ENCODE assay signal across 10 cellular contexts in the genomic region with DNA sequence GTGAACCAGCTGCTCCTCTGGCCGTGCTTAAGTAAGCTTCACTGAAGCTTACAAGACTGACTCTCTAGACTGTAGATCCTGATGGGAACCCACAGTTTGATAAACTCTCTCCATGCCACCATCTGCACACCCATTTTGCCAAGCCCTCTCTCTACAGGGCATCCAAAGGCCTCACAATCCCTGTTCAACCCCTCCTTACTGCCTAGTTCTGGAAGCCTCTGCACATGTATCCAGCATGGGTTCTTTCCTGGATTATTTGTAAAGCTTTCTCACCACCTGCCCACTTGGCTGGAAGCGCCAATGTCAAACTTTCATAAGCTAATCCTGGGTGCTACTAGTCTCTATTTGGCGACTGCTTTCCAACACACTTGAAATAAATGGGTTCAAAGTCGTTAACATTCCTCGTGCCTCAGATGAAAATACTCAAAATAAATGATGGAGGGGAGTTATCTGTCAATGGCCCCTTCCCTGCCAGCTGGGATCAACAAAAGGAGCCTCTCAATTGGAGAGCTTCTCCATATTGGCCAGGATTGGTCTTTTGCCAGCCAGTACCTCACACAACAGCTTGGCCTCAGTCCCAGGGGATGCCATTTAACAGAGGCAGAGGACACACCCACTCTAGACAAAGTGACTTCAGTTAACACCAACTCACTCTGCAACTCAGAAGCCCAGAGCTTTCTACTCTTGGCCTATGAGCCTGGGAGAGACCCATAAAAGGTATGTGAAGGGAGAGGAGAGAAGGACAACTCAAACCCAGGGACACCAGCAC. TPM values are rescaled to one million over a fixed set of nuclear protein-coding genes. Genes with fewer than 3 reads are reported as not detected.
A peak's percentile ranks its signal among the peaks of the same experiment; 100 is the strongest.
DNase-seq lines count a peak whose midpoint lies in the region; ATAC-seq and TF ChIP-seq lines count a peak whose summit lies in the region.
"Had no signal": no experiment of that assay in that cellular context is flagged by ENCODE, and none has a peak within 500 bp of the region (broad histone marks: within the 10 kb centered on the region; RNA-seq: fewer than 3 reads in every experiment).

No MANE protein-coding gene starts in this region.

- H3K4me1 ChIP-seq in effector memory CD4-positive, alpha-beta T cell (ENCODE audit: control insufficient read depth, insufficient read depth, low read length, poor library complexity, severe bottlenecking) = peaks cover 51% of the 10 kb centered on the region
- H3K4me1 ChIP-seq in Caco-2 = peaks cover 13% of the 10 kb centered on the region

- POLR2A ChIA-PET in activated CD4-positive, alpha-beta memory T cell treated with anti-CD3 and anti-CD28 coated beads, Interleukin-2, amount 10 ng/mL, durations not matched to agents 7 days and 5 days (lab: Charles Lee) = interaction anchor here (1.0 to 1.9 kb wide), 4 partner anchors 11 to 26 kb away, joined by 3 to 5 read pairs (median 4); no protein-coding TSS in a partner anchor
- POLR2A ChIA-PET in Caco-2 (lab: Charles Lee) = no interaction called here

- H3K27ac ChIP-seq in effector memory CD4-positive, alpha-beta T cell (ENCODE audit: insufficient read depth, low read length, poor library complexity, severe bottlenecking) = no peak overlapping the region
- H3K27ac ChIP-seq: cardiac muscle cell had no signal

- no peaks in the 10 kb centered on the region for H3K9me3 Mint-ChIP-seq in activated CD4-positive, alpha-beta memory T cell treated with anti-CD3 and anti-CD28 coated beads, Interleukin-2, amount 10 ng/mL, durations not matched to agents 7 days and 5 days
- no peaks in the 10 kb centered on the region for H3K9me3 Mint-ChIP-seq in natural killer cell treated with Interleukin-12 subunit alpha and Interleukin-12 subunit beta and Interleukin-15 and Interleukin-18, amount 100 ng/mL, for 72 hours
- H3K9me3 Mint-ChIP-seq in endothelial cell (ENCODE audit: unreplicated experiment) = no peaks in the 10 kb centered on the region
- no peaks in the 10 kb centered on the region for H3K9me3 Mint-ChIP-seq in Caco-2 (ENCODE audit: unreplicated experiment)
- H3K9me3 Mint-ChIP-seq: activated CD8-positive, alpha-beta T cell treated with anti-CD3 and anti-CD28 coated beads for 36 hours had no signal

- H3K27me3 ChIP-seq in effector memory CD4-positive, alpha-beta T cell (replicated peaks; ENCODE audit: control insufficient read depth, insufficient read depth, low read length, poor library complexity, severe bottlenecking) = no peaks in the 10 kb centered on the region
- H3K27me3 ChIP-seq in Caco-2 (replicated peaks; ENCODE audit: control insufficient read depth, insufficient read depth, low read length) = no peaks in the 10 kb centered on the region
- H3K27me3 ChIP-seq: cardiac muscle cell had no signal

- no peaks in the 10 kb centered on the region for H3K27me3 Mint-ChIP-seq in activated CD4-positive, alpha-beta memory T cell treated with anti-CD3 and anti-CD28 coated beads, Interleukin-2, amount 10 ng/mL, durations not matched to agents 7 days and 5 days
- no peaks in the 10 kb centered on the region for H3K27me3 Mint-ChIP-seq in natural killer cell treated with Interleukin-12 subunit alpha and Interleukin-12 subunit beta and Interleukin-15 and Interleukin-18, amount 100 ng/mL, for 72 hours
- H3K27me3 Mint-ChIP-seq in endothelial cell (ENCODE audit: unreplicated experiment) (no peaks in the 10 kb centered on the region), Caco-2 (ENCODE audit: insufficient read depth, unreplicated experiment) (no peaks in the 10 kb centered on the region)
- H3K27me3 Mint-ChIP-seq: activated CD8-positive, alpha-beta T cell treated with anti-CD3 and anti-CD28 coated beads for 36 hours had no signal

- intact Hi-C loops in Caco-2 (cut with micrococcal nuclease; ENCODE audit: unreplicated experiment) = no loop called here

- H3K4me3 Mint-ChIP-seq in activated CD4-positive, alpha-beta memory T cell treated with anti-CD3 and anti-CD28 coated beads, Interleukin-2, amount 10 ng/mL, durations not matched to agents 7 days and 5 days = no peak overlapping the region
- H3K4me3 Mint-ChIP-seq in natural killer cell treated with Interleukin-12 subunit alpha and Interleukin-12 subunit beta and Interleukin-15 and Interleukin-18, amount 100 ng/mL, for 72 hours = peak overlapping the region; percentile 60
- H3K4me3 Mint-ChIP-seq in endothelial cell (ENCODE audit: unreplicated experiment) (no peak overlapping the region), Caco-2 (ENCODE audit: unreplicated experiment) (no peak overlapping the region)
- H3K4me3 Mint-ChIP-seq: activated CD8-positive, alpha-beta T cell treated with anti-CD3 and anti-CD28 coated beads for 36 hours had no signal

- peaks cover 33% of the 10 kb centered on the region for H3K36me3 Mint-ChIP-seq in activated CD4-positive, alpha-beta memory T cell treated with anti-CD3 and anti-CD28 coated beads, Interleukin-2, amount 10 ng/mL, durations not matched to agents 7 days and 5 days (ENCODE audit: low read depth)
- H3K36me3 Mint-ChIP-seq in natural killer cell treated with Interleukin-12 subunit alpha and Interleukin-12 subunit beta and Interleukin-15 and Interleukin-18, amount 100 ng/mL, for 72 hours = peaks cover 6% of the 10 kb centered on the region
- H3K36me3 Mint-ChIP-seq in endothelial cell (ENCODE audit: low read depth, unreplicated experiment) = peaks cover 14% of the 10 kb centered on the region
- peaks cover 24% of the 10 kb centered on the region for H3K36me3 Mint-ChIP-seq in Caco-2 (ENCODE audit: insufficient read depth, unreplicated experiment)

- BruUV-seq in Caco-2 (replicated peaks; lab: Mats Ljungman, UMichigan) = no TSS peak

- H3K27ac Mint-ChIP-seq in activated CD4-positive, alpha-beta memory T cell treated with anti-CD3 and anti-CD28 coated beads, Interleukin-2, amount 10 ng/mL, durations not matched to agents 7 days and 5 days = peak overlapping the region; percentile 1
- H3K27ac Mint-ChIP-seq in natural killer cell treated with Interleukin-12 subunit alpha and Interleukin-12 subunit beta and Interleukin-15 and Interleukin-18, amount 100 ng/mL, for 72 hours = peak overlapping the region; percentile 79 to 98
- H3K27ac Mint-ChIP-seq in endothelial cell (ENCODE audit: unreplicated experiment) (no peak overlapping the region), Caco-2 (ENCODE audit: unreplicated experiment) (no peak overlapping the region)
- H3K27ac Mint-ChIP-seq: activated CD8-positive, alpha-beta T cell treated with anti-CD3 and anti-CD28 coated beads for 36 hours had no signal

- H3K4me3 ChIP-seq in effector memory CD4-positive, alpha-beta T cell (ENCODE audit: insufficient read depth, low read depth, low read length, poor library complexity, severe bottlenecking) = no peak overlapping the region
- H3K4me3 ChIP-seq in Caco-2 (ENCODE audit: low read depth, low read length) = no peak overlapping the region
- H3K4me3 ChIP-seq: cardiac muscle cell had no signal

- peak; percentile 19 for ATAC-seq in GM18498 (IDR thresholded peaks at IDR 0.05; ENCODE audit: unreplicated experiment)
- no peak for ATAC-seq in natural killer cell treated with Interleukin-12 subunit alpha and Interleukin-12 subunit beta and Interleukin-15 and Interleukin-18, amount 100 ng/mL, for 72 hours
- ATAC-seq: activated CD8-positive, alpha-beta T cell treated with anti-CD3 and anti-CD28 coated beads for 36 hours had no signal

- CTCF ChIA-PET in activated CD4-positive, alpha-beta memory T cell treated with anti-CD3 and anti-CD28 coated beads, Interleukin-2, amount 10 ng/mL, durations not matched to agents 7 days and 5 days (lab: Charles Lee) = interaction anchor here (1.0 to 3.5 kb wide), 2 partner anchors 49 to 79 kb away, joined by 3 to 10 read pairs; a partner anchor contains a TSS
- CTCF ChIA-PET in Caco-2 (lab: Charles Lee) = no interaction called here

- peaks cover 49% of the 10 kb centered on the region for H3K4me1 Mint-ChIP-seq in activated CD4-positive, alpha-beta memory T cell treated with anti-CD3 and anti-CD28 coated beads, Interleukin-2, amount 10 ng/mL, durations not matched to agents 7 days and 5 days
- H3K4me1 Mint-ChIP-seq in natural killer cell treated with Interleukin-12 subunit alpha and Interleukin-12 subunit beta and Interleukin-15 and Interleukin-18, amount 100 ng/mL, for 72 hours (ENCODE audit: low read depth in 2 of 2) = peaks cover 85 to 88% of the 10 kb centered on the region in 2 donors
- H3K4me1 Mint-ChIP-seq in endothelial cell (ENCODE audit: unreplicated experiment) (peaks cover 35% of the 10 kb centered on the region), Caco-2 (ENCODE audit: low read depth, unreplicated experiment) (peaks cover 20% of the 10 kb centered on the region)

- no peaks in the 10 kb centered on the region for H3K9me3 ChIP-seq in effector memory CD4-positive, alpha-beta T cell (ENCODE audit: control insufficient read depth, low read length)
- no peaks in the 10 kb centered on the region for H3K9me3 ChIP-seq in Caco-2

- TF ChIP-seq CTCF in endothelial cell (IDR thresholded peaks at IDR 0.05; ENCODE audit: unreplicated experiment) (no peak), Caco-2 (IDR thresholded peaks at IDR 0.05; ENCODE audit: insufficient read depth in 1 of 2, low read depth in 1 of 2, low read length in 1 of 2, severe bottlenecking in 1 of 2, unreplicated experiment in 1 of 2) (no peak)

- peak; percentile 97 for DNase-seq in NCI-H2029 (lab: John Stamatoyannopoulos, UW)
- DNase-seq in activated CD4-positive, alpha-beta memory T cell treated with anti-CD3 and anti-CD28 coated beads, Interleukin-2, amount 10 ng/mL, durations not matched to agents 7 days and 5 days = no peak
- no peak for DNase-seq in natural killer cell treated with Interleukin-12 subunit alpha and Interleukin-12 subunit beta and Interleukin-15 and Interleukin-18, amount 100 ng/mL, for 72 hours (ENCODE audit: low spot score)
- DNase-seq in NCI-H2227 (lab: John Stamatoyannopoulos, UW; ENCODE audit: unreplicated experiment) = no peak
- DNase-seq in endothelial cell (ENCODE audit: low spot score) = no peak
- DNase-seq in effector memory CD4-positive, alpha-beta T cell = no peak
- DNase-seq in Caco-2 = no peak
- DNase-seq: activated CD8-positive, alpha-beta T cell treated with anti-CD3 and anti-CD28 coated beads for 36 hours had no signal

- H3K36me3 ChIP-seq in effector memory CD4-positive, alpha-beta T cell (ENCODE audit: control insufficient read depth, insufficient read depth, low read length) = peaks cover 13% of the 10 kb centered on the region
- H3K36me3 ChIP-seq in Caco-2 (ENCODE audit: control insufficient read depth, insufficient read depth, low read length) = no peaks in the 10 kb centered on the region
- H3K36me3 ChIP-seq: cardiac muscle cell had no signal

RNA-seq across cellular contexts. Expression of a gene that starts 48.1 kb away (rescaled TPM):
- 10 to 100 TPM; 39.0 to 40.9 TPM for total RNA-seq in activated CD4-positive, alpha-beta memory T cell treated with anti-CD3 and anti-CD28 coated beads, Interleukin-2, amount 10 ng/mL, durations not matched to agents 7 days and 5 days
- total RNA-seq in natural killer cell treated with Interleukin-12 subunit alpha and Interleukin-12 subunit beta and Interleukin-15 and Interleukin-18, amount 100 ng/mL, for 72 hours = 100 to 1,000 TPM in 1 of 2 donors, 10 to 100 TPM in 1; 58.5 to 165 TPM
- total RNA-seq in endothelial cell (ENCODE audit: unreplicated experiment) (41.1 TPM), Caco-2 (2022) (20.8 and 26.1 TPM in 2 replicates)

Comparison
In these comparisons a context has a peak if more than half of its experiments do, and no peak if none do; other contexts are left out.
1. H3K27ac Mint-ChIP-seq: peak in activated CD4-positive, alpha-beta memory T cell treated with anti-CD3 and anti-CD28 coated beads, Interleukin-2, amount 10 ng/mL, durations not matched to agents 7 days and 5 days (single experiment) and natural killer cell treated with Interleukin-12 subunit alpha and Interleukin-12 subunit beta and Interleukin-15 and Interleukin-18, amount 100 ng/mL, for 72 hours (2 of 2); none in endothelial cell (single experiment) and Caco-2 (single experiment).